ENCODE assay signal across 9 cellular contexts in the genomic region with DNA sequence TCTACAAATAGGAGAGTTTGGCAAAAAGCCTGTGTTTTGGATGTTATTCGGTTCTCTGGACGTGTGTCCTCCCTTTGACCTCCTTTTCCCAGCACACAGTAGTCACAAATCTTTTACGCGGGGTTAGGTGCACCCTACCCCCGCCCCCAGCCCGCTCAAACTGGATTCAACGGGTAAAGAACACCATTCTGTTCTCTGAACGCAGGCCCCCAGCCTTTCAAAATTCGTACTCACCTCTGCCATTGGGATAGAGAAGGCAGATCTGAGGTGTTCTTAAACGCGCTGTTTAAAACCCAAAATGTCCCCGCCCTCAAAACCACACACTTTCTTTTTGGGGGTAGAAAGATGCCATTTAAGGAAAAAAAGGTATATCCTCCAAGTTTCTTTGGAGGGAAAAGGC. TPM values are rescaled to one million over a fixed set of nuclear protein-coding genes. Genes with fewer than 3 reads are reported as not detected.
DNase-seq lines count a peak whose midpoint lies in the region; ATAC-seq and TF ChIP-seq lines count a peak whose summit lies in the region.
"Had no signal": no experiment of that assay in that cellular context is flagged by ENCODE, and none has a peak within 500 bp of the region (broad histone marks: within the 10 kb centered on the region; RNA-seq: fewer than 3 reads in every experiment).

No MANE protein-coding gene starts in this region.

- peaks cover 9% of the 10 kb centered on the region for H3K27me3 Mint-ChIP-seq in activated CD4-positive, alpha-beta memory T cell treated with anti-CD3 and anti-CD28 coated beads for 36 hours

- H3K79me2 ChIP-seq in fibroblast of lung (ENCODE audit: control insufficient read depth, insufficient read depth, low read length) = no peaks in the 10 kb centered on the region

- H3K4me3 ChIP-seq in fibroblast of lung (replicated peaks in 1 of 4; ENCODE audit: control extremely low read depth in 1 of 4, insufficient read depth in 1 of 4, low read depth in 3 of 4, low read length in 4 of 4) = peak overlapping the region in 3 of 4 experiments; percentile 31 to 68 (median 43)

- no peak for TF ChIP-seq CTCF in fibroblast of lung (conservative IDR thresholded peaks at IDR 0.05 in 1 of 2, IDR thresholded peaks at IDR 0.05 in 1 of 2; ENCODE audit: low read depth in 1 of 2, low read length in 2 of 2)

- H3K9me3 ChIP-seq in KOPT-K1 (ENCODE audit: insufficient read depth, low read length, poor library complexity, severe bottlenecking) (no peaks in the 10 kb centered on the region), fibroblast of lung (ENCODE audit: control insufficient read depth, insufficient read depth, low read depth, low read length) (no peaks in the 10 kb centered on the region)

- no peak overlapping the region for H3K9ac ChIP-seq in fibroblast of lung (ENCODE audit: insufficient read depth, low read length)

- H3K36me3 Mint-ChIP-seq in activated CD4-positive, alpha-beta memory T cell treated with anti-CD3 and anti-CD28 coated beads for 36 hours = peaks cover 36% of the 10 kb centered on the region

- H3K27ac ChIP-seq in KOPT-K1 (ENCODE audit: low read depth, low read length, poor library complexity, severe bottlenecking) (peak overlapping the region; percentile 99), fibroblast of lung (ENCODE audit: insufficient read depth, low read length) (no peak overlapping the region)

- peak overlapping the region; percentile 85 for H3K4me3 Mint-ChIP-seq in activated CD4-positive, alpha-beta memory T cell treated with anti-CD3 and anti-CD28 coated beads for 36 hours

- H2AFZ ChIP-seq in fibroblast of lung (ENCODE audit: low read length) = no peak overlapping the region

- no peak for TF ChIP-seq POLR2A in erythroblast (IDR thresholded peaks at IDR 0.05; ENCODE audit: low read length)

- no peaks in the 10 kb centered on the region for H3K4me1 ChIP-seq in fibroblast of lung (ENCODE audit: control insufficient read depth, extremely low read depth, insufficient read depth, low read length)

- CTCF ChIA-PET in activated CD4-positive, alpha-beta memory T cell treated with anti-CD3 and anti-CD28 coated beads for 36 hours (lab: Charles Lee) = interaction anchor here (1.0 to 4.4 kb wide), 4 partner anchors 11 to 147 kb away, joined by 3 to 19 read pairs (median 3); no protein-coding TSS in a partner anchor

- peak; percentile 77 for DNase-seq in activated CD4-positive, alpha-beta memory T cell treated with anti-CD3 and anti-CD28 coated beads for 36 hours
- DNase-seq in fibroblast of lung (ENCODE audit: low read depth in 2 of 2) (no peak), erythroblast (lab: John Stamatoyannopoulos, UW) (no peak), NCI-H2081 treated with DMSO at 0.1 percent for 48 hours (lab: John Stamatoyannopoulos, UW) (no peak), iPS-NIHi11 (ENCODE audit: low spot score) (no peak)
- peak; percentile 31 to 32 for DNase-seq in stimulated activated CD4-positive, alpha-beta T cell treated with anti-CD3 and anti-CD28 coated beads, Interleukin-4, amount 100 ng/mL, for 48 hours (ENCODE audit: low read depth in 2 of 2)
- DNase-seq: anterior cingulate cortex had no signal

- no peak for ATAC-seq in GM19351 (IDR thresholded peaks at IDR 0.05; ENCODE audit: unreplicated experiment)

- H3K9me3 Mint-ChIP-seq in activated CD4-positive, alpha-beta memory T cell treated with anti-CD3 and anti-CD28 coated beads for 36 hours = no peaks in the 10 kb centered on the region

- H3K4me2 ChIP-seq in fibroblast of lung (ENCODE audit: extremely low read depth, insufficient read depth, low read length) = peak overlapping the region; percentile 90

- no peaks in the 10 kb centered on the region for H4K20me1 ChIP-seq in fibroblast of lung (ENCODE audit: control insufficient read depth, extremely low read depth, insufficient read depth, low read length)

- H3K27me3 ChIP-seq in fibroblast of lung (ENCODE audit: control insufficient read depth, insufficient read depth, low read length) = peaks cover 25% of the 10 kb centered on the region

- H3K27ac Mint-ChIP-seq in activated CD4-positive, alpha-beta memory T cell treated with anti-CD3 and anti-CD28 coated beads for 36 hours = peak overlapping the region; percentile 94

- H3K4me1 Mint-ChIP-seq in activated CD4-positive, alpha-beta memory T cell treated with anti-CD3 and anti-CD28 coated beads for 36 hours (ENCODE audit: low read depth) = peaks cover 45% of the 10 kb centered on the region

- H3K36me3 ChIP-seq in KOPT-K1 (ENCODE audit: insufficient read depth, low read length) = peaks cover 52% of the 10 kb centered on the region
- no peaks in the 10 kb centered on the region for H3K36me3 ChIP-seq in fibroblast of lung (ENCODE audit: control insufficient read depth, insufficient read depth, low read length)

- POLR2A ChIA-PET in activated CD4-positive, alpha-beta memory T cell treated with anti-CD3 and anti-CD28 coated beads for 36 hours (lab: Charles Lee) = interaction anchor here (0.6 to 3.9 kb wide), 9 partner anchors 16 to 454 kb away, joined by 3 to 18 read pairs (median 3); a partner anchor contains a TSS

- intact Hi-C loops in activated CD4-positive, alpha-beta memory T cell treated with anti-CD3 and anti-CD28 coated beads for 36 hours (cut with micrococcal nuclease) = loop anchor here (1.0 to 10.0 kb wide), 5 partner anchors 23 to 1399 kb away; a partner anchor contains a TSS

RNA-seq across cellular contexts. Expression of a gene that starts 2.7 kb away (rescaled TPM):
- 100 to 1,000 TPM; 111 to 122 TPM for total RNA-seq in activated CD4-positive, alpha-beta memory T cell treated with anti-CD3 and anti-CD28 coated beads for 36 hours
- 1.3 and 1.8 TPM in 2 replicates for total RNA-seq in fibroblast of lung
- 2.6 and 8.8 TPM in 2 replicates for polyA plus RNA-seq in fibroblast of lung
- 1.9 and 3.4 TPM in 2 replicates for polyA plus RNA-seq in fibroblast of lung (2012)
- polyA minus RNA-seq in fibroblast of lung (ENCODE audit: low replicate concordance) = 0.67 and 17.9 TPM in 2 replicates

Comparison
In these comparisons a context has a peak if more than half of its experiments do, and no peak if none do; other contexts are left out.
1. DNase-seq: peak in activated CD4-positive, alpha-beta memory T cell treated with anti-CD3 and anti-CD28 coated beads for 36 hours (single experiment) and stimulated activated CD4-positive, alpha-beta T cell treated with anti-CD3 and anti-CD28 coated beads, Interleukin-4, amount 100 ng/mL, for 48 hours (2 of 2); none in fibroblast of lung (0 of 2), erythroblast (0 of 2), NCI-H2081 treated with DMSO at 0.1 percent for 48 hours (single experiment) and iPS-NIHi11 (single experiment).
2. RNA of a gene that starts 2.7 kb away (total RNA-seq): 111 to 122 TPM in activated CD4-positive, alpha-beta memory T cell treated with anti-CD3 and anti-CD28 coated beads for 36 hours; 1.3 to 1.8 TPM in fibroblast of lung; every median in the first group is over 10 times any median in the second.